1 cellular context compared by ENCODE assay signal in the genomic region with DNA sequence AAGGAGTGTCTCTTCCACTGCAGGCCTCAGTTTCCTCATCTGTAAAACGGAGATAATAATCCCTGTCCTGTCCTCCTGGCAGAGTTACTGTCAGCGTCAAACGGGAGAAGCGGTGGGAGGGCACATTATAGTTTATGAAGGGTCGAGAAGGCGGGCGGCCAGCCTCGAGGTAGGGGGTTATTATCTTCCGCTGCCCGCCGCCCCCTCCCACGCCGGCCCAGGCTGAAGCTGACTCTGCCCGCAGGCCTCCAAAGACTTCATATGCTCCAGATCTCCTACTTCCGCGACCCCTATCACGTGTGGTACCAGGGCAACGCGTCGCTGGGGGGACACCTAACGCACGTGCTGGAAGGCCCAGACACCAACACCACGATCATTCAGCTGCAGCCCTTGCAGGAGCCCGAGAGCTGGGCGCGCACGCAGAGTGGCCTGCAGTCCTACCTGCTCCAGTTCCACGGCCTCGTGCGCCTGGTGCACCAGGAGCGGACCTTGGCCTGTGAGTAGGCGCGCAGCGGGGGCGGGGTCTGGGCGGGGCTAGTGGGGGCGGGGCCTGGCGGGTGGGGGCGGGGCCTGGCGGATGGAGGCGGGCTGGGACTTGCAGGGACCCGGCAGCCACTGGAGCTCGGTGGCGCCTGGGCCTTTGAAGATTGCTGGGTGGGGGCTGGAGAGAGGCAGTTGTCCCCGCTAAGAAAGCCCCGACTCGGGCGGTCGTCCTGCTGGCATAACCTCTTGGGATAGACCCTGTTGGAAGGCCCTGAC.
TF ChIP-seq lines count a peak whose summit lies in the region.

No MANE protein-coding gene starts in this region.

TF ChIP-seq in HepG2, 621 proteins besides CTCF, POLR2A, EP300 and RAD21 (continued from another document and continues in another):
- TF ChIP-seq THAP9 (CRISPR knock-in tag; IDR thresholded peaks at IDR 0.05; ENCODE audit: borderline replicate concordance) (peak; percentile 73), KDM3A (CRISPR knock-in tag; IDR thresholded peaks at IDR 0.05; ENCODE audit: low read depth) (peak; percentile 97), HES4 (CRISPR knock-in tag; IDR thresholded peaks at IDR 0.05; ENCODE audit: borderline replicate concordance) (peak; percentile 96), ZNF674 (CRISPR knock-in tag; IDR thresholded peaks at IDR 0.05; ENCODE audit: low read depth) (0 out of 2 replicates have a peak, but pooled peaks have one; percentile 24), XRCC5 (optimal IDR thresholded peaks at IDR 0.05; ENCODE audit: low read length) (peak; percentile 64), ZNF292 (CRISPR knock-in tag; IDR thresholded peaks at IDR 0.05; ENCODE audit: borderline replicate concordance, low read depth) (peak; percentile 79; the same call in 1 of the 2 replicates), ZNF816 (CRISPR knock-in tag; IDR thresholded peaks at IDR 0.05; ENCODE audit: borderline replicate concordance) (no peak), ZNF879 (CRISPR knock-in tag; IDR thresholded peaks at IDR 0.05) (peak; percentile 98), FOXA3 (CRISPR knock-in tag; IDR thresholded peaks at IDR 0.05) (peak; percentile 67), TFDP1 (CRISPR knock-in tag; IDR thresholded peaks at IDR 0.05; ENCODE audit: borderline replicate concordance) (peak; percentile 94; the same call in 1 of the 2 replicates), ASH2L (IDR thresholded peaks at IDR 0.05; ENCODE audit: insufficient read length, low read depth, low read length) (peak; percentile 54), ZFP62 (CRISPR knock-in tag; IDR thresholded peaks at IDR 0.05) (no peak), ZNF660 (CRISPR knock-in tag; IDR thresholded peaks at IDR 0.05; ENCODE audit: borderline replicate concordance, low read depth) (no peak; the same call in 1 of the 2 replicates), MEIS2 (CRISPR knock-in tag; IDR thresholded peaks at IDR 0.05) (peak; percentile 93; the same call in 1 of the 2 replicates), HIVEP1 (CRISPR knock-in tag; IDR thresholded peaks at IDR 0.05) (peak; percentile 83), KDM6A (CRISPR knock-in tag; IDR thresholded peaks at IDR 0.05; ENCODE audit: low read depth) (no peak; the same call in 1 of the 2 replicates), ZNF773 (CRISPR knock-in tag; IDR thresholded peaks at IDR 0.05; ENCODE audit: borderline replicate concordance) (0 out of 2 replicates have a peak, but pooled peaks have one; percentile 86), ZC3H4 (CRISPR knock-in tag; IDR thresholded peaks at IDR 0.05; ENCODE audit: borderline replicate concordance) (peak; percentile 85; the same call in 1 of the 2 replicates), ZFP36 (IDR thresholded peaks at IDR 0.05; ENCODE audit: borderline replicate concordance, low read depth, low read length, partially characterized antibody) (no peak), ZNF207 (IDR thresholded peaks at IDR 0.05; ENCODE audit: borderline replicate concordance) (no peak), TRIM24 (CRISPR knock-in tag; IDR thresholded peaks at IDR 0.05) (no peak), ADNP (CRISPR knock-in tag; IDR thresholded peaks at IDR 0.05) (no peak), MIXL1 (CRISPR knock-in tag; IDR thresholded peaks at IDR 0.05) (peak; percentile 92), HMGXB3 (CRISPR knock-in tag; IDR thresholded peaks at IDR 0.05; ENCODE audit: borderline replicate concordance) (peak; percentile 94), TOE1 (CRISPR knock-in tag; IDR thresholded peaks at IDR 0.05) (peak; percentile 45; the same call in 1 of the 2 replicates), POGZ (CRISPR knock-in tag; IDR thresholded peaks at IDR 0.05) (peak; percentile 81), ZBTB20 (CRISPR knock-in tag; IDR thresholded peaks at IDR 0.05; ENCODE audit: borderline replicate concordance, low read depth) (peak; percentile 23; the same call in 1 of the 2 replicates), KLF13 (CRISPR knock-in tag; IDR thresholded peaks at IDR 0.05) (no peak; the same call in 1 of the 2 replicates), ZNF558 (CRISPR knock-in tag; IDR thresholded peaks at IDR 0.05; ENCODE audit: borderline replicate concordance) (peak; percentile 71; the same call in 1 of the 2 replicates), NR1H2 (CRISPR knock-in tag; IDR thresholded peaks at IDR 0.05; ENCODE audit: borderline replicate concordance, low read depth) (peak; percentile 92), EZH2 (conservative IDR thresholded peaks at IDR 0.05; ENCODE audit: low read depth, low read length) (no peak), HOXA9 (CRISPR knock-in tag; IDR thresholded peaks at IDR 0.05; ENCODE audit: borderline replicate concordance) (peak; percentile 90; the same call in 1 of the 2 replicates), SPEN (CRISPR knock-in tag; IDR thresholded peaks at IDR 0.05; ENCODE audit: low read depth) (peak; percentile 90), ZNF17 (CRISPR knock-in tag; IDR thresholded peaks at IDR 0.05) (peak; percentile 47; the same call in 1 of the 2 replicates), SOX5 (CRISPR knock-in tag; IDR thresholded peaks at IDR 0.05; ENCODE audit: borderline replicate concordance) (peak; percentile 66), MED13 (CRISPR knock-in tag; IDR thresholded peaks at IDR 0.05) (peak; percentile 38; the same call in 1 of the 2 replicates)
- TF ChIP-seq, protein P1, sequence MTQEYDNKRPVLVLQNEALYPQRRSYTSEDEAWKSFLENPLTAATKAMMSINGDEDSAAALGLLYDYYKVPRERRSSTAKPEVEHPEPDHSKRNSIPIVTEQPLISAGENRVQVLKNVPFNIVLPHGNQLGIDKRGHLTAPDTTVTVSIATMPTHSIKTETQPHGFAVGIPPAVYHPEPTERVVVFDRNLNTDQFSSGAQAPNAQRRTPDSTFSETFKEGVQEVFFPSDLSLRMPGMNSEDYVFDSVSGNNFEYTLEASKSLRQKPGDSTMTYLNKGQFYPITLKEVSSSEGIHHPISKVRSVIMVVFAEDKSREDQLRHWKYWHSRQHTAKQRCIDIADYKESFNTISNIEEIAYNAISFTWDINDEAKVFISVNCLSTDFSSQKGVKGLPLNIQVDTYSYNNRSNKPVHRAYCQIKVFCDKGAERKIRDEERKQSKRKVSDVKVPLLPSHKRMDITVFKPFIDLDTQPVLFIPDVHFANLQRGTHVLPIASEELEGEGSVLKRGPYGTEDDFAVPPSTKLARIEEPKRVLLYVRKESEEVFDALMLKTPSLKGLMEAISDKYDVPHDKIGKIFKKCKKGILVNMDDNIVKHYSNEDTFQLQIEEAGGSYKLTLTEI (CRISPR knock-in tag; conservative IDR thresholded peaks at IDR 0.05) = no peak; the same call in 1 of the 2 replicates
- TF ChIP-seq, protein P2, sequence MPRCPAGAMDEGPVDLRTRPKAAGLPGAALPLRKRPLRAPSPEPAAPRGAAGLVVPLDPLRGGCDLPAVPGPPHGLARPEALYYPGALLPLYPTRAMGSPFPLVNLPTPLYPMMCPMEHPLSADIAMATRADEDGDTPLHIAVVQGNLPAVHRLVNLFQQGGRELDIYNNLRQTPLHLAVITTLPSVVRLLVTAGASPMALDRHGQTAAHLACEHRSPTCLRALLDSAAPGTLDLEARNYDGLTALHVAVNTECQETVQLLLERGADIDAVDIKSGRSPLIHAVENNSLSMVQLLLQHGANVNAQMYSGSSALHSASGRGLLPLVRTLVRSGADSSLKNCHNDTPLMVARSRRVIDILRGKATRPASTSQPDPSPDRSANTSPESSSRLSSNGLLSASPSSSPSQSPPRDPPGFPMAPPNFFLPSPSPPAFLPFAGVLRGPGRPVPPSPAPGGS (CRISPR knock-in tag; IDR thresholded peaks at IDR 0.05) = peak; percentile 80
- TF ChIP-seq, protein P3, sequence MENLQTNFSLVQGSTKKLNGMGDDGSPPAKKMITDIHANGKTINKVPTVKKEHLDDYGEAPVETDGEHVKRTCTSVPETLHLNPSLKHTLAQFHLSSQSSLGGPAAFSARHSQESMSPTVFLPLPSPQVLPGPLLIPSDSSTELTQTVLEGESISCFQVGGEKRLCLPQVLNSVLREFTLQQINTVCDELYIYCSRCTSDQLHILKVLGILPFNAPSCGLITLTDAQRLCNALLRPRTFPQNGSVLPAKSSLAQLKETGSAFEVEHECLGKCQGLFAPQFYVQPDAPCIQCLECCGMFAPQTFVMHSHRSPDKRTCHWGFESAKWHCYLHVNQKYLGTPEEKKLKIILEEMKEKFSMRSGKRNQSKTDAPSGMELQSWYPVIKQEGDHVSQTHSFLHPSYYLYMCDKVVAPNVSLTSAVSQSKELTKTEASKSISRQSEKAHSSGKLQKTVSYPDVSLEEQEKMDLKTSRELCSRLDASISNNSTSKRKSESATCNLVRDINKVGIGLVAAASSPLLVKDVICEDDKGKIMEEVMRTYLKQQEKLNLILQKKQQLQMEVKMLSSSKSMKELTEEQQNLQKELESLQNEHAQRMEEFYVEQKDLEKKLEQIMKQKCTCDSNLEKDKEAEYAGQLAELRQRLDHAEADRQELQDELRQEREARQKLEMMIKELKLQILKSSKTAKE (CRISPR knock-in tag; IDR thresholded peaks at IDR 0.05; ENCODE audit: borderline replicate concordance) = peak; percentile 59
- TF ChIP-seq, protein P4, sequence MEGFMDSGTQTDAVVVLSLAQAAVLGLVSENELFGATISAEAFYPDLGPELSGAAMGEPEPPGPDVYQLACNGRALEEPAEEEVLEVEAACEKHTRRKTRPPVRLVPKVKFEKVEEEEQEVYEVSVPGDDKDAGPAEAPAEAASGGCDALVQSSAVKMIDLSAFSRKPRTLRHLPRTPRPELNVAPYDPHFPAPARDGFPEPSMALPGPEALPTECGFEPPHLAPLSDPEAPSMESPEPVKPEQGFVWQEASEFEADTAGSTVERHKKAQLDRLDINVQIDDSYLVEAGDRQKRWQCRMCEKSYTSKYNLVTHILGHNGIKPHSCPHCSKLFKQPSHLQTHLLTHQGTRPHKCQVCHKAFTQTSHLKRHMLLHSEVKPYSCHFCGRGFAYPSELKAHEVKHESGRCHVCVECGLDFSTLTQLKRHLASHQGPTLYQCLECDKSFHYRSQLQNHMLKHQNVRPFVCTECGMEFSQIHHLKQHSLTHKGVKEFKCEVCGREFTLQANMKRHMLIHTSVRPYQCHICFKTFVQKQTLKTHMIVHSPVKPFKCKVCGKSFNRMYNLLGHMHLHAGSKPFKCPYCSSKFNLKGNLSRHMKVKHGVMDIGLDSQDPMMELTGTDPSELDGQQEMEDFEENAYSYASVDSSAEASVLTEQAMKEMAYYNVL (CRISPR knock-in tag; IDR thresholded peaks at IDR 0.05; ENCODE audit: borderline replicate concordance) = 0 out of 2 replicates have a peak, but pooled peaks have one; percentile 62
- TF ChIP-seq, protein P5, sequence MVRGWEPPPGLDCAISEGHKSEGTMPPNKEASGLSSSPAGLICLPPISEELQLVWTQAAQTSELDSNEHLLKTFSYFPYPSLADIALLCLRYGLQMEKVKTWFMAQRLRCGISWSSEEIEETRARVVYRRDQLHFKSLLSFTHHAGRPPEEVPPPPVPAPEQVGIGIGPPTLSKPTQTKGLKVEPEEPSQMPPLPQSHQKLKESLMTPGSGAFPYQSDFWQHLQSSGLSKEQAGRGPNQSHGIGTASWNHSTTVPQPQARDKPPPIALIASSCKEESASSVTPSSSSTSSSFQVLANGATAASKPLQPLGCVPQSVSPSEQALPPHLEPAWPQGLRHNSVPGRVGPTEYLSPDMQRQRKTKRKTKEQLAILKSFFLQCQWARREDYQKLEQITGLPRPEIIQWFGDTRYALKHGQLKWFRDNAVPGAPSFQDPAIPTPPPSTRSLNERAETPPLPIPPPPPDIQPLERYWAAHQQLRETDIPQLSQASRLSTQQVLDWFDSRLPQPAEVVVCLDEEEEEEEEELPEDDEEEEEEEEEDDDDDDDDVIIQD (CRISPR knock-in tag; IDR thresholded peaks at IDR 0.05; ENCODE audit: low read depth) = peak; percentile 89
